31 cellular contexts compared by ENCODE assay signal in the genomic region with DNA sequence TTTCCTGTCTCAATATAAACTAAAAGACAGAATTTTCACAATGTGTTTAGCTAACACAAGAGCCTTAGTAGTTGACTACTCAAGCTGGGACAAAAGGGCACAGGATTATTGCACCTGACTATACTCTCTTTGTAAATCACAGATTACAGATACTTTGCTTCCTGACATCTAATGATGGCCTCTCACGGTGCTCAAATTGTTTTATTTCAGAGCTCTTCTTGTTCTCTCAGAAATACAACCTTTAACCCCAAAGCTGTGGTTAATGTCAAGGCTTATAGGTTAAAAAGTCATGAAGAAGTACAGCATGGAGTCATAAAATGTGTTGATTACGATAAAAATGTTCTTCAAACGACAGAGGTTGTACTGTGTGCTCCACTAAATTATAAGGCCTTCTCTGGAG.
"Had no signal": no experiment of that assay in that cellular context is flagged by ENCODE, and none has a peak within 500 bp of the region (broad histone marks: within the 10 kb centered on the region; RNA-seq: fewer than 3 reads in every experiment).

No MANE protein-coding gene starts in this region.

- DNase-seq: hypothalamus; immature natural killer cell; kidney; left ventricle myocardium inferior; mesendoderm; naive B cell; natural killer cell; nephron progenitor cell; nucleus accumbens; pancreas; posterior cingulate gyrus; retina; right cardiac atrium; stimulated activated CD4-positive, alpha-beta T cell treated with anti-CD3 and anti-CD28 coated beads, Interleukin-1b, Interleukin-23, amount 100 ng/mL, for 48 hours; stimulated activated CD4-positive, alpha-beta T cell treated with anti-CD3 and anti-CD28 coated beads, Interleukin-2, amount 100 ng/mL, for 48 hours; stimulated activated CD4-positive, alpha-beta T cell treated with anti-CD3 and anti-CD28 coated beads, Interleukin-4, amount 100 ng/mL, for 4 hours; stimulated activated CD8-positive, alpha-beta memory T cell treated with anti-CD3 and anti-CD28 coated beads, Interleukin-4, amount 100 ng/mL, for 48 hours; stimulated activated naive B cell treated with anti-CD40 and anti-IgM and Interleukin-4, amounts not matched to agents 10 μg/mL and 1 μg/mL and 100 μg/mL, for 72 hours; stimulated activated naive CD8-positive, alpha-beta T cell treated with anti-CD3 and anti-CD28 coated beads, Interleukin-15, Interleukin-2, amounts not matched to agents 100 U/mL and 50 U/mL, for 24 hours; stomach; testis; thyroid gland; transverse colon; upper lobe of left lung had no signal

- H3K27ac ChIP-seq: left ventricle myocardium inferior, pancreas, prostate gland, skin epidermis, stomach, testis, thyroid gland, transverse colon, upper lobe of left lung, vagina had no signal

- FAIRE-seq: islet of Langerhans, kidney, pancreas had no signal

- H3K27ac Mint-ChIP-seq: immature natural killer cell; mesothelial cell of epicardium; naive B cell; natural killer cell; nephron progenitor cell; stimulated activated naive B cell treated with anti-CD40 and anti-IgM and Interleukin-4, amounts not matched to agents 10 μg/mL and 1 μg/mL and 100 μg/mL, for 72 hours had no signal

- H3K4me3 ChIP-seq: left ventricle myocardium inferior, lung, pancreas, prostate gland, skin epidermis, stomach, testis, thyroid gland, transverse colon, upper lobe of left lung, vagina had no signal

- H3K4me3 Mint-ChIP-seq: immature natural killer cell; mesothelial cell of epicardium; naive B cell; natural killer cell; nephron progenitor cell; stimulated activated naive B cell treated with anti-CD40 and anti-IgM and Interleukin-4, amounts not matched to agents 10 μg/mL and 1 μg/mL and 100 μg/mL, for 72 hours had no signal

- H3K36me3 Mint-ChIP-seq: mesothelial cell of epicardium; naive B cell; natural killer cell; stimulated activated naive B cell treated with anti-CD40 and anti-IgM and Interleukin-4, amounts not matched to agents 10 μg/mL and 1 μg/mL and 100 μg/mL, for 72 hours had no signal

- ATAC-seq: natural killer cell; pancreas; right cardiac atrium; sciatic nerve; stimulated activated naive B cell treated with anti-CD40 and anti-IgM and Interleukin-4, amounts not matched to agents 10 μg/mL and 1 μg/mL and 100 μg/mL, for 72 hours; stimulated activated naive CD8-positive, alpha-beta T cell treated with anti-CD3 and anti-CD28 coated beads, Interleukin-15, Interleukin-2, amounts not matched to agents 100 U/mL and 50 U/mL, for 24 hours had no signal

- H3K36me3 ChIP-seq: left ventricle myocardium inferior, pancreas, prostate gland, stomach, thyroid gland, transverse colon, upper lobe of left lung, vagina had no signal

- H3K4me1 Mint-ChIP-seq: immature natural killer cell; mesothelial cell of epicardium; naive B cell; natural killer cell; nephron progenitor cell; stimulated activated naive B cell treated with anti-CD40 and anti-IgM and Interleukin-4, amounts not matched to agents 10 μg/mL and 1 μg/mL and 100 μg/mL, for 72 hours had no signal

- H3K4me1 ChIP-seq: left ventricle myocardium inferior, pancreas, prostate gland, stomach, testis, thyroid gland, transverse colon, upper lobe of left lung, vagina had no signal

- H3K9me3 ChIP-seq: pancreas, prostate gland, testis, thyroid gland, vagina had no signal

- H3K27me3 ChIP-seq: pancreas, stomach, testis, thyroid gland, transverse colon, upper lobe of left lung, vagina had no signal
